In the genomic region with DNA sequence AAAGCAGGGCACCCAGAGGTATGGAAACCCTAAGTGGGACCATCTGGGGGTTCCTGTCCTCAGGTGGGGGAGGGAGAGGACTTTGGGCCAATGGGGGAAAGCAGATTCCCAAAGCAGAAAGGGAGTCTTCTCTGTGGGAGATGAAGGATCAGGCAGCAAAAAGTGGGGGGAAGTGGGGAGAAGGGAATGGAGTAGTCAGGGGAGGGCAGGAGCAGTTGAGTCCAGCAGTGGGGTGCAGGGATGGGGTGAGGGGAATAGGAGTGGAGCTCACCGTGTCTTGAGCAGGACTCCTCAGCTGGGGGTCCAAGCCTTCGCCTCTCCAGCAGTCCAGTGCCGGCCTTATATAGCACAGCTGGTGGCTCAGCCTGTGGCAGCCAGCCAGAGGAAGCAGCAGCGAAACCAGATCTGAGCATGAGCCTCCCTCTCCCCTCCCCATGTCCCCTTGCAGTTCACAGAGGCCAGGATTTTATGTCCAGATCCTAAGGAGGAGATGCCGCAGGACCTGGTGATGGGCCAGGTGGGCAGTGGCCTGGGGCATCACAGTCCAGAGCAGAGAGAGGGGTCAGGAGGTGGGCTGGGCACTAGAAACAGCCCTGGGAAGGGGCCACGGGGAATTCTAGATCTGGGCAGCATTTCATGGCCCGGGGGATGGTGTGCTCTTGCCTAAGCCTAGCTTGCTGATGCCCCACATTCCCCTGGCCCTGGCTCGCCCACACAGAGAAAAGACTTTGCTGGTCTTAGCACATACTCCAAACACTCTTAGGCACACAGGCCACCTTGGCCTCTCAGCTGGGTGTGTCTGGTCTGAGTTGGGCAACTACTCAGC, we compare ENCODE assay signal across 11 cellular contexts. TPM values are rescaled to one million over a fixed set of nuclear protein-coding genes. Genes with fewer than 3 reads are reported as not detected.
DNase-seq lines count a peak whose midpoint lies in the region; ATAC-seq and TF ChIP-seq lines count a peak whose summit lies in the region.
"Had no signal": no experiment of that assay in that cellular context is flagged by ENCODE, and none has a peak within 500 bp of the region (broad histone marks: within the 10 kb centered on the region; RNA-seq: fewer than 3 reads in every experiment).

A gene with protein sequence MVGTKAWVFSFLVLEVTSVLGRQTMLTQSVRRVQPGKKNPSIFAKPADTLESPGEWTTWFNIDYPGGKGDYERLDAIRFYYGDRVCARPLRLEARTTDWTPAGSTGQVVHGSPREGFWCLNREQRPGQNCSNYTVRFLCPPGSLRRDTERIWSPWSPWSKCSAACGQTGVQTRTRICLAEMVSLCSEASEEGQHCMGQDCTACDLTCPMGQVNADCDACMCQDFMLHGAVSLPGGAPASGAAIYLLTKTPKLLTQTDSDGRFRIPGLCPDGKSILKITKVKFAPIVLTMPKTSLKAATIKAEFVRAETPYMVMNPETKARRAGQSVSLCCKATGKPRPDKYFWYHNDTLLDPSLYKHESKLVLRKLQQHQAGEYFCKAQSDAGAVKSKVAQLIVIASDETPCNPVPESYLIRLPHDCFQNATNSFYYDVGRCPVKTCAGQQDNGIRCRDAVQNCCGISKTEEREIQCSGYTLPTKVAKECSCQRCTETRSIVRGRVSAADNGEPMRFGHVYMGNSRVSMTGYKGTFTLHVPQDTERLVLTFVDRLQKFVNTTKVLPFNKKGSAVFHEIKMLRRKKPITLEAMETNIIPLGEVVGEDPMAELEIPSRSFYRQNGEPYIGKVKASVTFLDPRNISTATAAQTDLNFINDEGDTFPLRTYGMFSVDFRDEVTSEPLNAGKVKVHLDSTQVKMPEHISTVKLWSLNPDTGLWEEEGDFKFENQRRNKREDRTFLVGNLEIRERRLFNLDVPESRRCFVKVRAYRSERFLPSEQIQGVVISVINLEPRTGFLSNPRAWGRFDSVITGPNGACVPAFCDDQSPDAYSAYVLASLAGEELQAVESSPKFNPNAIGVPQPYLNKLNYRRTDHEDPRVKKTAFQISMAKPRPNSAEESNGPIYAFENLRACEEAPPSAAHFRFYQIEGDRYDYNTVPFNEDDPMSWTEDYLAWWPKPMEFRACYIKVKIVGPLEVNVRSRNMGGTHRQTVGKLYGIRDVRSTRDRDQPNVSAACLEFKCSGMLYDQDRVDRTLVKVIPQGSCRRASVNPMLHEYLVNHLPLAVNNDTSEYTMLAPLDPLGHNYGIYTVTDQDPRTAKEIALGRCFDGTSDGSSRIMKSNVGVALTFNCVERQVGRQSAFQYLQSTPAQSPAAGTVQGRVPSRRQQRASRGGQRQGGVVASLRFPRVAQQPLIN (minus strand): TSS at position 317 of the 826 bp plus-strand sequence. CDS start 1,718 bp downstream, outside the sequence.

- no peaks in the 10 kb centered on the region for H3K36me3 ChIP-seq in hepatocyte (replicated peaks; ENCODE audit: insufficient read depth, low read depth)

- H3K9me2 ChIP-seq in hepatocyte (replicated peaks; ENCODE audit: insufficient read depth): no peaks in the 10 kb centered on the region

- H3K4me3 ChIP-seq in astrocyte of the cerebellum (ENCODE audit: low read depth, low read length): no peak within 1 kb of the TSS
- no peak within 1 kb of the TSS for H3K4me3 ChIP-seq in hepatocyte

- peak within 1 kb of the TSS; percentile 65 for H3K27ac ChIP-seq in hepatocyte

- H3K4me2 ChIP-seq in hepatocyte: peak within 1 kb of the TSS; percentile 60

- WGBS in hepatocyte (ENCODE audit: low lambda C conversion rate, missing lambda C conversion rate): 53% methylated on average over 8 of the region's 8 CpGs

- no peak for ATAC-seq in HG02678 (IDR thresholded peaks at IDR 0.05; ENCODE audit: unreplicated experiment)

- DNase-seq in LHCN-M2 (ENCODE audit: low read depth) (peak; percentile 33), astrocyte of the cerebellum (ENCODE audit: low read depth) (peak; percentile 31), hepatocyte (ENCODE audit: low spot score) (peak; percentile 59), DMS153 (lab: John Stamatoyannopoulos, UW) (no peak), hepatic stellate cell (ENCODE audit: low spot score) (no peak), LoVo (ENCODE audit: low spot score) (no peak)
- DNase-seq: caudate nucleus, islet precursor cell, NCI-H748 treated with DMSO at 0.1 percent for 48 hours had no signal

- no peaks in the 10 kb centered on the region for H3K79me2 ChIP-seq in hepatocyte

- no peaks in the 10 kb centered on the region for H3K27me3 ChIP-seq in hepatocyte

- H2AFZ ChIP-seq in hepatocyte: no peak within 1 kb of the TSS

- TF ChIP-seq CTCF in astrocyte of the cerebellum (IDR thresholded peaks at IDR 0.05; ENCODE audit: low read depth, low read length, missing control alignments): no peak
- no peak for TF ChIP-seq CTCF in hepatocyte (IDR thresholded peaks at IDR 0.05; ENCODE audit: poor library complexity)
- TF ChIP-seq CTCF in subcutaneous adipose tissue (IDR thresholded peaks at IDR 0.05; ENCODE audit: low read depth): no peak

- H3K9me3 ChIP-seq in hepatocyte (ENCODE audit: low read depth): no peaks in the 10 kb centered on the region

- in situ Hi-C loops in astrocyte of the cerebellum (cut with HindIII; ENCODE audit: low sequenced_read_pairs): no loop called here

- H3K4me1 ChIP-seq in hepatocyte (ENCODE audit: insufficient read depth): peaks cover 33% of the 10 kb centered on the region

- H4K20me1 ChIP-seq in hepatocyte (ENCODE audit: insufficient read depth, poor library complexity, severe bottlenecking): no peaks in the 10 kb centered on the region

RNA-seq across cellular contexts. Expression of the gene that starts here (rescaled TPM):
- total RNA-seq in LHCN-M2 (2014; rRNA removed) (under 0.01 and 0.17 TPM in 2 replicates), hepatocyte (62.9 and 67.1 TPM in 2 replicates), subcutaneous adipose tissue (100 to 1,000 TPM in 2 of 4 donors, 10 to 100 TPM in 2; 46.5 to 223 (median 111) TPM)
- not detected for polyA plus RNA-seq in LHCN-M2 (2012)
- polyA plus RNA-seq in hepatocyte: 69.2 and 96.4 TPM in 2 replicates

Comparison
In these comparisons a context has a peak if more than half of its experiments do, and no peak if none do; other contexts are left out.
1. RNA of the gene that starts here (total RNA-seq): 46.5 to 223 TPM in subcutaneous adipose tissue and 62.9 to 67.1 TPM in hepatocyte; under 0.01 to 0.17 TPM in LHCN-M2; every median in the first group is over 10 times any median in the second.
2. Peak in DNase-seq in LHCN-M2; RNA of the gene not detected or under 1 TPM.
3. DNase-seq: peak in astrocyte of the cerebellum (single experiment) and hepatocyte (single experiment); none in DMS153 (single experiment), hepatic stellate cell (single experiment) and LoVo (single experiment).